8 cellular contexts compared by ENCODE assay signal in genomic region chr7:101085000-101085948, GRCh38. TPM values are rescaled to one million over a fixed set of nuclear protein-coding genes. Genes with fewer than 3 reads are reported as not detected.
A peak's percentile ranks its signal among the peaks of the same experiment; 100 is the strongest.
DNase-seq lines count a peak whose midpoint lies in the region; ATAC-seq, FAIRE-seq and TF ChIP-seq lines count a peak whose summit lies in the region.

Gene TRIM56 (plus strand): TSS chr7:101085481. CDS start chr7:101087313, 1,832 bp downstream.

- intact Hi-C loops in sigmoid colon (cut with DNase I): loop anchor here (2.0 to 5.0 kb wide), 2 partner anchors 14 to 283 kb away; no protein-coding TSS in a partner anchor

- TF ChIP-seq CTCF in GM10248 (IDR thresholded peaks at IDR 0.05; ENCODE audit: control extremely low read depth, extremely low read depth, low read depth, missing control alignments) (no peak), astrocyte (IDR thresholded peaks at IDR 0.05; ENCODE audit: insufficient read depth, low read depth, low read length) (no peak), sigmoid colon (IDR thresholded peaks at IDR 0.05) (no peak)

- peak; percentile 82 for ATAC-seq in HG02571 (IDR thresholded peaks at IDR 0.05; ENCODE audit: unreplicated experiment)

- H3K79me2 ChIP-seq in astrocyte (ENCODE audit: insufficient read depth, low read length): peaks cover 34% of the 10 kb centered on the region

- no peaks in the 10 kb centered on the region for H3K27me3 ChIP-seq in astrocyte (ENCODE audit: insufficient read depth, low read length)
- H3K27me3 ChIP-seq in sigmoid colon: no peaks in the 10 kb centered on the region

- no peaks in the 10 kb centered on the region for H3K36me3 ChIP-seq in astrocyte (ENCODE audit: insufficient read depth, low read length)
- peaks cover 16 to 34% (median 20%) of the 10 kb centered on the region in 4 donors for H3K36me3 ChIP-seq in sigmoid colon

- H3K4me3 ChIP-seq in astrocyte (ENCODE audit: insufficient read depth, low read depth, low read length) (peak within 1 kb of the TSS; percentile 72), sigmoid colon (peak within 1 kb of the TSS; percentile 64 to 74 (median 70))

- POLR2A ChIA-PET in GM10248 (lab: Yijun Ruan, JAX): interaction anchor here (0.6 to 0.7 kb wide), 2 partner anchors 14 to 196 kb away, joined by 3 to 5 read pairs; partner anchors contain the start of gene UFSP1

- no peak for TF ChIP-seq EP300 in sigmoid colon (IDR thresholded peaks at IDR 0.05)

- DNase-seq in GM10248 (ENCODE audit: extremely low spot score) (peak; percentile 95), NCI-H128 (lab: John Stamatoyannopoulos, UW; ENCODE audit: unreplicated experiment) (peak; percentile 3), T-helper 22 cell (ENCODE audit: low read depth) (peak; percentile 59), astrocyte (ENCODE audit: low read depth) (peak; percentile 56), hippocampal formation (lab: John Stamatoyannopoulos, UW) (peak; percentile 47 to 49), sigmoid colon (peak; percentile 94), cerebellar nuclear complex (lab: John Stamatoyannopoulos, UW) (no peak)

- no peaks in the 10 kb centered on the region for H4K20me1 ChIP-seq in astrocyte (ENCODE audit: insufficient read depth, low read length)

- H3K27ac ChIP-seq in astrocyte (ENCODE audit: low read depth, low read length) (peak within 1 kb of the TSS; percentile 83), sigmoid colon (peak within 1 kb of the TSS; percentile 85 to 91 (median 88))

- TF ChIP-seq POLR2A in sigmoid colon (IDR thresholded peaks at IDR 0.05): no peak

- H3K4me1 Mint-ChIP-seq in astrocyte (ENCODE audit: low read depth, unreplicated experiment): peaks cover 9% of the 10 kb centered on the region

- H3K36me3 Mint-ChIP-seq in astrocyte (ENCODE audit: low read depth, unreplicated experiment): peaks cover 5% of the 10 kb centered on the region

- peak within 1 kb of the TSS; percentile 88 for H3K9ac ChIP-seq in astrocyte (ENCODE audit: low read length)

- H3K4me2 ChIP-seq in astrocyte (ENCODE audit: low read length): peak within 1 kb of the TSS; percentile 96

- FAIRE-seq in astrocyte (lab: Jason Lieb, UNC): no peak

- peak within 1 kb of the TSS; percentile 95 for H3K27ac Mint-ChIP-seq in astrocyte (ENCODE audit: unreplicated experiment)

- peak within 1 kb of the TSS; percentile 90 for H3K4me3 Mint-ChIP-seq in astrocyte (ENCODE audit: unreplicated experiment)

- H3K9me3 Mint-ChIP-seq in astrocyte (ENCODE audit: unreplicated experiment): no peaks in the 10 kb centered on the region

- H3K27me3 Mint-ChIP-seq in astrocyte (ENCODE audit: low read depth, unreplicated experiment): no peaks in the 10 kb centered on the region

- CTCF ChIA-PET in GM10248 (lab: Yijun Ruan, JAX): interaction anchor here (0.8 to 4.1 kb wide), 9 partner anchors 8 to 233 kb away, joined by 3 to 16 read pairs (median 4); partner anchors contain the start of genes ACHE and SLC12A9

- 1 to 2% methylated on average over 28 of the region's 28 CpGs for WGBS in sigmoid colon, 2 donors

- no peaks in the 10 kb centered on the region for H3K9me3 ChIP-seq in astrocyte (ENCODE audit: insufficient read depth, low read depth, low read length)
- no peaks in the 10 kb centered on the region for H3K9me3 ChIP-seq in sigmoid colon

- H3K4me1 ChIP-seq in astrocyte (ENCODE audit: insufficient read depth, low read length) (peaks cover 11% of the 10 kb centered on the region), sigmoid colon (peaks cover 0 to 36% (median 24%) of the 10 kb centered on the region in 4 donors)

- H2AFZ ChIP-seq in astrocyte (ENCODE audit: low read depth, low read length): peak within 1 kb of the TSS; percentile 91

RNA-seq across cellular contexts. Expression of gene TRIM56, which starts in this region (rescaled TPM):
- total RNA-seq in astrocyte (24.2 and 24.4 TPM in 2 replicates), sigmoid colon (10 to 100 TPM; 11.8 to 23.3 (median 13.7) TPM)
- 10 to 100 TPM in 1 of 3 donors, 1 to 10 TPM in 2; 6.0 to 25.6 (median 7.2) TPM for polyA plus RNA-seq in sigmoid colon

Comparison
In these comparisons a context has a peak if more than half of its experiments do, and no peak if none do; other contexts are left out.
1. DNase-seq: peak in GM10248 (single experiment), NCI-H128 (single experiment), T-helper 22 cell (single experiment), astrocyte (single experiment), hippocampal formation (2 of 2) and sigmoid colon (single experiment); none in cerebellar nuclear complex (0 of 2).